ENCODE assay signal across 8 cellular contexts in the genomic region with DNA sequence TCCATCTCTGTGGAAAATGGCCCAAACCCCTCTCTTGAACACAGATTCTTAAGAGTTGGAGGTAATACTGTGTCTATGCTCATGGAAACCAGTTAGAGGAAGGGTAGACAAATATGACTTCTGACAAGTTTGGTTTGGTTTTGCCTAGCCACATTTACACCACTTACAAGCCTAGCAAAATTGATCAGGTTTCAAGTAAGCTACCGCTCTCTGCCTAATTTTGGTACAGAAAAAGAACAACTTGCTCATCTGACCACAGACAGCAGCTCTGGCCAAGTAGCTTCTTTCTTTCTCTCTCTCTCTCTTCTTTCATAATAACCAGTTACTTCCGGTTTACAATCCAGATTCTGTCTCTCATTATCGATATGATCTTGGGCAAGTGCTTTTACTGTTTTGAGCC.
DNase-seq lines count a peak whose midpoint lies in the region; ATAC-seq lines count a peak whose summit lies in the region.

No MANE protein-coding gene starts in this region.

- ATAC-seq in GM18502 (IDR thresholded peaks at IDR 0.05; ENCODE audit: poor library complexity, unreplicated experiment) (peak; percentile 76), GM19463 (IDR thresholded peaks at IDR 0.05; ENCODE audit: unreplicated experiment) (peak; percentile 62), HG03045 (IDR thresholded peaks at IDR 0.05; ENCODE audit: unreplicated experiment) (peak; percentile 77)

- DNase-seq in activated CD4-positive, alpha-beta memory T cell treated with anti-CD3 and anti-CD28 coated beads, Interleukin-2, amount 10 ng/mL, durations not matched to agents 7 days and 5 days = peak; percentile 16
- DNase-seq in hippocampal formation (lab: John Stamatoyannopoulos, UW) (no peak), activated gamma-delta T cell treated with Interleukin-2 at 50 U/mL for 16 hours (no peak), NCI-H446 treated with DMSO at 0.1 percent for 48 hours (lab: John Stamatoyannopoulos, UW) (no peak)
- no peak for DNase-seq in NK-92 treated with Interleukin-12 subunit alpha and Interleukin-12 subunit beta, amount 100 ng/mL, for 24 hours (lab: John Stamatoyannopoulos, UW)

- CTCF ChIA-PET in activated CD4-positive, alpha-beta memory T cell treated with anti-CD3 and anti-CD28 coated beads, Interleukin-2, amount 10 ng/mL, durations not matched to agents 7 days and 5 days (lab: Charles Lee) = interaction anchor here (1.8 kb wide), 1 partner anchor 15 kb away, joined by 8 read pairs; no protein-coding TSS in a partner anchor

- peaks cover 22% of the 10 kb centered on the region for H3K4me1 Mint-ChIP-seq in activated CD4-positive, alpha-beta memory T cell treated with anti-CD3 and anti-CD28 coated beads, Interleukin-2, amount 10 ng/mL, durations not matched to agents 7 days and 5 days

- H3K27me3 Mint-ChIP-seq in activated CD4-positive, alpha-beta memory T cell treated with anti-CD3 and anti-CD28 coated beads, Interleukin-2, amount 10 ng/mL, durations not matched to agents 7 days and 5 days = peaks cover 3% of the 10 kb centered on the region

- H3K9me3 Mint-ChIP-seq in activated CD4-positive, alpha-beta memory T cell treated with anti-CD3 and anti-CD28 coated beads, Interleukin-2, amount 10 ng/mL, durations not matched to agents 7 days and 5 days = no peaks in the 10 kb centered on the region

- peak overlapping the region; percentile 89 for H3K27ac Mint-ChIP-seq in activated CD4-positive, alpha-beta memory T cell treated with anti-CD3 and anti-CD28 coated beads, Interleukin-2, amount 10 ng/mL, durations not matched to agents 7 days and 5 days

- no peaks in the 10 kb centered on the region for H3K36me3 Mint-ChIP-seq in activated CD4-positive, alpha-beta memory T cell treated with anti-CD3 and anti-CD28 coated beads, Interleukin-2, amount 10 ng/mL, durations not matched to agents 7 days and 5 days (ENCODE audit: low read depth)

- peak overlapping the region; percentile 40 for H3K4me3 Mint-ChIP-seq in activated CD4-positive, alpha-beta memory T cell treated with anti-CD3 and anti-CD28 coated beads, Interleukin-2, amount 10 ng/mL, durations not matched to agents 7 days and 5 days

- POLR2A ChIA-PET in activated CD4-positive, alpha-beta memory T cell treated with anti-CD3 and anti-CD28 coated beads, Interleukin-2, amount 10 ng/mL, durations not matched to agents 7 days and 5 days (lab: Charles Lee) = no interaction called here
